7 cellular contexts compared by ENCODE assay signal in genomic region chr2:106193977-106194778, GRCh38.
DNase-seq lines count a peak whose midpoint lies in the region; ATAC-seq and TF ChIP-seq lines count a peak whose summit lies in the region.

TSS of gene UXS1 (minus strand) at chr2:106194301. CDS start at chr2:106194241, 60 bp downstream.

- peak within 1 kb of the TSS; percentile 89 for H3K4me3 ChIP-seq in astrocyte of the spinal cord (ENCODE audit: low read depth, low read length)
- H3K4me3 ChIP-seq in retinal pigment epithelial cell (ENCODE audit: low read length) = peak within 1 kb of the TSS; percentile 74

- ATAC-seq in GM18508 (IDR thresholded peaks at IDR 0.05; ENCODE audit: insufficient read depth, unreplicated experiment) (peak; percentile 40), HG03025 (IDR thresholded peaks at IDR 0.05; ENCODE audit: low FRiP score, unreplicated experiment) (peak; percentile 63)

- in situ Hi-C loops in astrocyte of the spinal cord (cut with HindIII; ENCODE audit: low sequenced_read_pairs) = no loop called here

- peak; percentile 95 to 96 for DNase-seq in NCI-H2081 (lab: John Stamatoyannopoulos, UW)
- peak; percentile 92 for DNase-seq in T1000 (lab: John Stamatoyannopoulos, UW)
- DNase-seq in astrocyte of the spinal cord (ENCODE audit: low read depth, low spot score) = peak; percentile 98
- peak; percentile 88 to 94 for DNase-seq in hippocampal formation (lab: John Stamatoyannopoulos, UW)
- DNase-seq in retinal pigment epithelial cell (ENCODE audit: low read depth) = peak; percentile 85

- TF ChIP-seq CTCF in astrocyte of the spinal cord (IDR thresholded peaks at IDR 0.05; ENCODE audit: low read depth, low read length) (no peak), retinal pigment epithelial cell (conservative IDR thresholded peaks at IDR 0.05; ENCODE audit: low read depth, low read length) (no peak)

Comparison
In these comparisons a context has a peak if more than half of its experiments do, and no peak if none do; other contexts are left out.
1. Peak in every context shown above with its lines: DNase-seq, ATAC-seq and H3K4me3 ChIP-seq.